Comparison of ENCODE assay signal across 19 cellular contexts in the genomic region with DNA sequence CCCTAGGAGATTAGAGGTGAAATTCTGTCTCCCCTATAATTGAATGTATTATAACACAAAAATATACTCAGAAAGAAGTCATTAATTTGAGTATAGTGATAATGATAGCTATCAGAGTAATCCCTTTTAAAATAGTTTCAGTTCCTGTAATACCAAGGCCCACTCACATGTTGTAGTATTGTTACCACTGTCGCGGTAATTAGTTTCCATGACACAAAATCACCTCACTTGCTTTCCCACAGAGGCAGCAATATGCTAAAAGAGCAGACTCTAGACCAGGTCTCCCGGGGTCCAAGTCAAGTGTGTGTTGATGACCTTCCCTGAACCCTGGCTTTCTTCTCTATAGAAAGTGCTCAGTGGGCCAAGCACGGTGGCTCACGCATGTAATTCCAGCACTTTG. TPM values are rescaled to one million over a fixed set of nuclear protein-coding genes. Genes with fewer than 3 reads are reported as not detected.
A peak's percentile ranks its signal among the peaks of the same experiment; 100 is the strongest.
DNase-seq lines count a peak whose midpoint lies in the region; ATAC-seq, FAIRE-seq and TF ChIP-seq lines count a peak whose summit lies in the region.
"Had no signal": no experiment of that assay in that cellular context is flagged by ENCODE, and none has a peak within 500 bp of the region (broad histone marks: within the 10 kb centered on the region; RNA-seq: fewer than 3 reads in every experiment).

No MANE protein-coding gene starts in this region.

- H3K36me3 ChIP-seq in OCI-LY7 (ENCODE audit: insufficient read depth, low read length) = no peaks in the 10 kb centered on the region
- no peaks in the 10 kb centered on the region for H3K36me3 ChIP-seq in upper lobe of left lung
- H3K36me3 ChIP-seq: adrenal gland, left ventricle myocardium inferior, stomach, uterus had no signal

- no peak for TF ChIP-seq EP300 in upper lobe of left lung (IDR thresholded peaks at IDR 0.05)

- CTCF ChIA-PET in OCI-LY7 (lab: Charles Lee; ENCODE audit: unreplicated experiment) = no interaction called here

- H3K27ac ChIP-seq in OCI-LY7 (ENCODE audit: low read depth, low read length, poor library complexity, severe bottlenecking) (no peak overlapping the region), upper lobe of left lung (no peak overlapping the region)
- H3K27ac ChIP-seq: adrenal gland, left ventricle myocardium inferior, stomach, uterus had no signal

- no peaks in the 10 kb centered on the region for H4K20me1 ChIP-seq in OCI-LY7 (ENCODE audit: insufficient read depth, low read length)

- no peak for TF ChIP-seq CTCF in OCI-LY7 (conservative IDR thresholded peaks at IDR 0.05; ENCODE audit: low read length)
- no peak for TF ChIP-seq CTCF in upper lobe of left lung (IDR thresholded peaks at IDR 0.05)

- H3K27me3 ChIP-seq in upper lobe of left lung = no peaks in the 10 kb centered on the region
- H3K27me3 ChIP-seq: adrenal gland, uterus had no signal

- no peak for TF ChIP-seq POLR2A in upper lobe of left lung (IDR thresholded peaks at IDR 0.05)

- peak; percentile 9 for FAIRE-seq in GM18507 (lab: Jason Lieb, UNC)

- 42 to 95% methylated on average over 3 to 5 of the region's 5 CpGs for WGBS in upper lobe of left lung, 2 donors

- no peaks in the 10 kb centered on the region for H3K9me3 ChIP-seq in OCI-LY7 (ENCODE audit: low read length)
- no peaks in the 10 kb centered on the region for H3K9me3 ChIP-seq in upper lobe of left lung
- H3K9me3 ChIP-seq: adrenal gland, left ventricle myocardium inferior, stomach, uterus had no signal

- H3K79me2 ChIP-seq in OCI-LY7 (ENCODE audit: insufficient read depth, low read depth, low read length) = no peaks in the 10 kb centered on the region

- H3K4me2 ChIP-seq in OCI-LY7 (ENCODE audit: low read length) = no peak overlapping the region

- BruUV-seq in OCI-LY7 (replicated peaks; lab: Mats Ljungman, UMichigan) = no TSS peak

- H3K4me3 ChIP-seq in OCI-LY7 (ENCODE audit: low read depth, low read length, poor library complexity, severe bottlenecking) (no peak overlapping the region), upper lobe of left lung (no peak overlapping the region)
- H3K4me3 ChIP-seq: adrenal gland, left ventricle myocardium inferior, stomach, uterus had no signal

- POLR2A ChIA-PET in OCI-LY7 (lab: Charles Lee) = interaction anchor here (0.5 to 1.0 kb wide), 3 partner anchors 47 to 225 kb away, joined by 3 read pairs; no protein-coding TSS in a partner anchor

- ATAC-seq in GM21367 (IDR thresholded peaks at IDR 0.05; ENCODE audit: unreplicated experiment) = peak; percentile 51
- ATAC-seq in HG02973 (IDR thresholded peaks at IDR 0.05; ENCODE audit: unreplicated experiment) = peak; percentile 81
- no peak for ATAC-seq in upper lobe of left lung (ENCODE audit: low FRiP score in 2 of 2)
- ATAC-seq in Right ventricle myocardium superior (ENCODE audit: poor library complexity) = no peak
- ATAC-seq: activated T-helper 17 cell treated with anti-CD3 and anti-CD28 coated beads, Interleukin-2, amount 50 U/mL, for 72 hours had no signal

- intact Hi-C loops in OCI-LY7 (cut with micrococcal nuclease; ENCODE audit: unreplicated experiment) (no loop called here), Right ventricle myocardium superior (cut with DNase I) (no loop called here)

- H3K4me1 ChIP-seq in OCI-LY7 (ENCODE audit: insufficient read depth, low read length, poor library complexity, severe bottlenecking) (no peaks in the 10 kb centered on the region), upper lobe of left lung (no peaks in the 10 kb centered on the region)
- H3K4me1 ChIP-seq: adrenal gland, left ventricle myocardium inferior, stomach, uterus had no signal

- H2AFZ ChIP-seq in OCI-LY7 (ENCODE audit: low read length) = no peak overlapping the region

- DNase-seq in GM18507 (ENCODE audit: extremely low spot score, insufficient read length, low read depth) = no peak
- DNase-seq in OCI-LY7 (ENCODE audit: low spot score) = peak; percentile 17
- no peak for DNase-seq in upper lobe of left lung
- DNase-seq in Right ventricle myocardium superior = no peak
- no peak for DNase-seq in NCI-H1105 treated with DMSO at 0.1 percent for 48 hours (lab: John Stamatoyannopoulos, UW)
- DNase-seq in HK-2 (ENCODE audit: unreplicated experiment) = no peak
- DNase-seq: activated CD4-positive, alpha-beta memory T cell treated with anti-CD3 and anti-CD28 coated beads, Interleukin-2, amount 10 ng/mL, durations not matched to agents 7 days and 5 days; adrenal gland; central memory CD4-positive, alpha-beta T cell; endodermal cell; Kasumi-1; left ventricle myocardium inferior; NCI-H1930; NCI-H524; stomach; uterus had no signal

- H3K9me2 ChIP-seq in OCI-LY7 (ENCODE audit: insufficient read depth, low read length) = no peaks in the 10 kb centered on the region

RNA-seq across cellular contexts. Expression of gene NSMCE3, which starts 39.5 kb away (rescaled TPM):
- total RNA-seq in OCI-LY7 (2014; rRNA removed; shearing (Covaris generic)) = 27.2 and 29.4 TPM in 2 replicates
- total RNA-seq in OCI-LY7 (2022) (18.6 and 18.9 TPM in 2 replicates), upper lobe of left lung (10 to 100 TPM in 1 of 6 donors, 1 to 10 TPM in 5; 3.1 to 10.6 (median 6.9) TPM), Right ventricle myocardium superior (6.0 TPM)

Comparison
In these comparisons a context has a peak if more than half of its experiments do, and no peak if none do; other contexts are left out.
1. ATAC-seq: peak in GM21367 (single experiment) and HG02973 (single experiment); none in upper lobe of left lung (0 of 2) and Right ventricle myocardium superior (single experiment).